ENCODE assay signal across 11 cellular contexts in genomic region chrX:154094833-154095232, GRCh38. TPM values are rescaled to one million over a fixed set of nuclear protein-coding genes. Genes with fewer than 3 reads are reported as not detected.
DNase-seq lines count a peak whose midpoint lies in the region; ATAC-seq and TF ChIP-seq lines count a peak whose summit lies in the region.
"Had no signal": no experiment of that assay in that cellular context is flagged by ENCODE, and none has a peak within 500 bp of the region (broad histone marks: within the 10 kb centered on the region; RNA-seq: fewer than 3 reads in every experiment).

No MANE protein-coding gene starts in this region.

- no peaks in the 10 kb centered on the region for H3K9me3 Mint-ChIP-seq in activated naive CD4-positive, alpha-beta T cell treated with anti-CD3 and anti-CD28 coated beads, Interleukin-2, amount 50 U/mL, for 24 hours
- no peaks in the 10 kb centered on the region for H3K9me3 Mint-ChIP-seq in activated naive CD8-positive, alpha-beta T cell treated with anti-CD3 and anti-CD28 coated beads, Interleukin-2, amount 10 ng/mL, durations not matched to agents 7 days and 5 days
- no peaks in the 10 kb centered on the region for H3K9me3 Mint-ChIP-seq in memory B cell
- no peaks in the 10 kb centered on the region for H3K9me3 Mint-ChIP-seq in type B pancreatic cell

- TF ChIP-seq CTCF in type B pancreatic cell (conservative IDR thresholded peaks at IDR 0.05): no peak

- DNase-seq in activated naive CD4-positive, alpha-beta T cell treated with Interleukin-2 at 50 U/mL for 16 hours: no peak
- DNase-seq in activated naive CD8-positive, alpha-beta T cell treated with anti-CD3 and anti-CD28 coated beads, Interleukin-2, amount 10 ng/mL, durations not matched to agents 7 days and 5 days: no peak
- DNase-seq in memory B cell (ENCODE audit: low spot score in 2 of 2) (no peak), type B pancreatic cell (ENCODE audit: extremely low spot score, unreplicated experiment) (no peak), activated gamma-delta T cell treated with Interleukin-2 at 50 U/mL for 16 hours (no peak)
- DNase-seq: amniotic stem cell had no signal

- H3K4me3 Mint-ChIP-seq in activated naive CD4-positive, alpha-beta T cell treated with anti-CD3 and anti-CD28 coated beads, Interleukin-2, amount 50 U/mL, for 24 hours: peak overlapping the region; percentile 92
- H3K4me3 Mint-ChIP-seq in activated naive CD8-positive, alpha-beta T cell treated with anti-CD3 and anti-CD28 coated beads, Interleukin-2, amount 10 ng/mL, durations not matched to agents 7 days and 5 days: peak overlapping the region; percentile 90
- peak overlapping the region; percentile 65 for H3K4me3 Mint-ChIP-seq in memory B cell
- H3K4me3 Mint-ChIP-seq in type B pancreatic cell: peak overlapping the region; percentile 78

- H3K4me1 Mint-ChIP-seq in activated naive CD4-positive, alpha-beta T cell treated with anti-CD3 and anti-CD28 coated beads, Interleukin-2, amount 50 U/mL, for 24 hours: peaks cover 64% of the 10 kb centered on the region
- H3K4me1 Mint-ChIP-seq in activated naive CD8-positive, alpha-beta T cell treated with anti-CD3 and anti-CD28 coated beads, Interleukin-2, amount 10 ng/mL, durations not matched to agents 7 days and 5 days: peaks cover 48% of the 10 kb centered on the region
- peaks cover 30% of the 10 kb centered on the region for H3K4me1 Mint-ChIP-seq in memory B cell
- peaks cover 38% of the 10 kb centered on the region for H3K4me1 Mint-ChIP-seq in type B pancreatic cell (ENCODE audit: unreplicated experiment)

- no peak overlapping the region for H3K27ac Mint-ChIP-seq in activated naive CD4-positive, alpha-beta T cell treated with anti-CD3 and anti-CD28 coated beads, Interleukin-2, amount 50 U/mL, for 24 hours
- H3K27ac Mint-ChIP-seq in activated naive CD8-positive, alpha-beta T cell treated with anti-CD3 and anti-CD28 coated beads, Interleukin-2, amount 10 ng/mL, durations not matched to agents 7 days and 5 days: peak overlapping the region; percentile 73
- H3K27ac Mint-ChIP-seq in memory B cell (peak overlapping the region; percentile 96), type B pancreatic cell (peak overlapping the region; percentile 47)

- POLR2A ChIA-PET in activated naive CD8-positive, alpha-beta T cell treated with anti-CD3 and anti-CD28 coated beads, Interleukin-2, amount 10 ng/mL, durations not matched to agents 7 days and 5 days (lab: Charles Lee): interaction anchor here (0.7 kb wide), 1 partner anchor 276 kb away, joined by 3 read pairs; no protein-coding TSS in a partner anchor

- no peaks in the 10 kb centered on the region for H3K27me3 Mint-ChIP-seq in activated naive CD4-positive, alpha-beta T cell treated with anti-CD3 and anti-CD28 coated beads, Interleukin-2, amount 50 U/mL, for 24 hours
- H3K27me3 Mint-ChIP-seq in activated naive CD8-positive, alpha-beta T cell treated with anti-CD3 and anti-CD28 coated beads, Interleukin-2, amount 10 ng/mL, durations not matched to agents 7 days and 5 days: no peaks in the 10 kb centered on the region
- peaks cover 4% of the 10 kb centered on the region for H3K27me3 Mint-ChIP-seq in memory B cell
- H3K27me3 Mint-ChIP-seq in type B pancreatic cell: no peaks in the 10 kb centered on the region

- H3K36me3 Mint-ChIP-seq in activated naive CD4-positive, alpha-beta T cell treated with anti-CD3 and anti-CD28 coated beads, Interleukin-2, amount 50 U/mL, for 24 hours: peaks cover 7% of the 10 kb centered on the region
- H3K36me3 Mint-ChIP-seq in activated naive CD8-positive, alpha-beta T cell treated with anti-CD3 and anti-CD28 coated beads, Interleukin-2, amount 10 ng/mL, durations not matched to agents 7 days and 5 days: peaks cover 5% of the 10 kb centered on the region
- H3K36me3 Mint-ChIP-seq in memory B cell (peaks cover 4% of the 10 kb centered on the region), type B pancreatic cell (peaks cover 6% of the 10 kb centered on the region)

- no peak for ATAC-seq in activated naive CD8-positive, alpha-beta T cell treated with anti-CD3 and anti-CD28 coated beads, Interleukin-2, amount 10 ng/mL, durations not matched to agents 7 days and 5 days (ENCODE audit: low read depth)
- ATAC-seq in memory B cell (ENCODE audit: low read depth): no peak
- no peak for ATAC-seq in HG03139 (IDR thresholded peaks at IDR 0.05; ENCODE audit: unreplicated experiment)
- ATAC-seq in GM21723 (IDR thresholded peaks at IDR 0.05; ENCODE audit: unreplicated experiment): no peak

RNA-seq across cellular contexts. Expression of gene MECP2, which starts 2.7 kb away (rescaled TPM):
- 10 to 100 TPM; 81.9 to 82.8 TPM for total RNA-seq in activated naive CD8-positive, alpha-beta T cell treated with anti-CD3 and anti-CD28 coated beads, Interleukin-2, amount 10 ng/mL, durations not matched to agents 7 days and 5 days
- 32.0 and 37.7 TPM in 2 replicates for total RNA-seq in type B pancreatic cell (ENCODE audit: low replicate concordance)

RNA-seq across cellular contexts. Expression of gene OPN1LW, which starts 49.2 kb away (rescaled TPM):
- total RNA-seq in activated naive CD8-positive, alpha-beta T cell treated with anti-CD3 and anti-CD28 coated beads, Interleukin-2, amount 10 ng/mL, durations not matched to agents 7 days and 5 days: not detected
- not detected in 2 replicates for total RNA-seq in type B pancreatic cell (ENCODE audit: low replicate concordance)
- total RNA-seq: NCI-H460; T-helper 2 cell treated with Interferon-gamma antibody and Interleukin-4, amounts not matched to agents 100 ng/mL and 5 ng/mL, for 36 hours had no signal
